In the genomic region with DNA sequence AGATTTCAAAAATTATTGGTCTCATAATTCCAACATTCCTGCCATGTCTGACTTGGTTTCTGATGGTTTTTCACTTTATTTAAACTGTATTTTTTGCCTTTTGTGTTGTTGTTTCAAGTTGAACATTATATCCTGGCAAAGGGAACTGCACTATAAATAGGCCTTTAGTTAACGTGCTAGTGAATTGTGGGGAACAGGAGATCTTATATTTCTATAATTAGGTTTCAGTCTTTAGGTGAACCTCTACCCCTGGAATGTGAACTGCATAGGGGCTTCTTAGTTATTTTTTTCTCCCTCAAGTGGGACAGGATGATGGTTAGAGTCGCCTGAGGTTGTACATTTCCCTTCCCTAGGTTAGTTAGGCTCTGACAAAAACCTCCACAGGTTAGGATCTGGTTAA, we compare ENCODE assay signal across 23 cellular contexts.
A peak's percentile ranks its signal among the peaks of the same experiment; 100 is the strongest.
DNase-seq lines count a peak whose midpoint lies in the region; ATAC-seq and TF ChIP-seq lines count a peak whose summit lies in the region.
"Had no signal": no experiment of that assay in that cellular context is flagged by ENCODE, and none has a peak within 500 bp of the region (broad histone marks: within the 10 kb centered on the region; RNA-seq: fewer than 3 reads in every experiment).

No MANE protein-coding gene starts in this region.

- H3K9me3 Mint-ChIP-seq in CD4-positive, alpha-beta T cell: no peaks in the 10 kb centered on the region
- H3K9me3 Mint-ChIP-seq in H9 (no peaks in the 10 kb centered on the region), WTC11 (no peaks in the 10 kb centered on the region)
- H3K9me3 Mint-ChIP-seq: CD4-positive, CD25-positive, alpha-beta regulatory T cell; HFFc6; IgD-negative memory B cell had no signal

- no peak overlapping the region for H3K14ac ChIP-seq in H9 (ENCODE audit: insufficient read depth, low read length)

- no peak overlapping the region for H3K4me2 ChIP-seq in H9 (ENCODE audit: insufficient read depth, insufficient read length, low read length)

- H3K9me3 ChIP-seq in CD4-positive, alpha-beta T cell (ENCODE audit: control insufficient read depth, low read length): no peaks in the 10 kb centered on the region
- no peaks in the 10 kb centered on the region for H3K9me3 ChIP-seq in H9 (ENCODE audit: control insufficient read depth, low read depth, low read length)
- H3K9me3 ChIP-seq in iPS-18a (ENCODE audit: control insufficient read depth, low read depth, low read length): no peaks in the 10 kb centered on the region

- no peak overlapping the region for H3K27ac ChIP-seq in CD4-positive, alpha-beta T cell (ENCODE audit: low read depth, low read length)
- H3K27ac ChIP-seq in H9 (ENCODE audit: insufficient read length, low read depth, low read length): no peak overlapping the region
- H3K27ac ChIP-seq in iPS-18a (ENCODE audit: low read length): peak overlapping the region; percentile 6
- H3K27ac ChIP-seq: RWPE1 had no signal

- peaks cover 6% of the 10 kb centered on the region for H3K79me1 ChIP-seq in H9 (ENCODE audit: insufficient read depth, low read depth, low read length, poor library complexity, severe bottlenecking)

- CTCF ChIA-PET in CD4-positive, alpha-beta T cell (lab: Charles Lee): no interaction called here
- CTCF ChIA-PET in WTC11 (lab: Charles Lee): no interaction called here

- POLR2A ChIA-PET in CD4-positive, alpha-beta T cell (lab: Charles Lee): interaction anchor here (0.7 kb wide), 1 partner anchor 619 kb away, joined by 3 read pairs; no protein-coding TSS in a partner anchor
- POLR2A ChIA-PET in WTC11 (lab: Charles Lee): no interaction called here

- no peak overlapping the region for H2BK120ac ChIP-seq in H9 (ENCODE audit: low read depth, low read length, poor library complexity, severe bottlenecking)

- H2BK15ac ChIP-seq in H9 (ENCODE audit: low read depth, low read length): no peak overlapping the region

- H3K4me1 Mint-ChIP-seq in CD4-positive, alpha-beta T cell (ENCODE audit: low read depth): peaks cover 46% of the 10 kb centered on the region
- H3K4me1 Mint-ChIP-seq in H9: peaks cover 29 to 46% of the 10 kb centered on the region in 2 experiments
- peaks cover 40% of the 10 kb centered on the region for H3K4me1 Mint-ChIP-seq in WTC11

- no peaks in the 10 kb centered on the region for H3K27me3 Mint-ChIP-seq in CD4-positive, alpha-beta T cell
- no peaks in the 10 kb centered on the region for H3K27me3 Mint-ChIP-seq in H9 (ENCODE audit: low read depth)
- H3K27me3 Mint-ChIP-seq in WTC11 (ENCODE audit: low read depth): no peaks in the 10 kb centered on the region
- H3K27me3 Mint-ChIP-seq: CD4-positive, CD25-positive, alpha-beta regulatory T cell; IgD-negative memory B cell had no signal

- no peak overlapping the region for H4K91ac ChIP-seq in H9 (ENCODE audit: insufficient read length, low read depth, low read length)

- H3K27ac Mint-ChIP-seq in CD4-positive, alpha-beta T cell: peak overlapping the region; percentile 2
- H3K27ac Mint-ChIP-seq in H9 (peak overlapping the region; percentile 21 to 92 (median 76); a peak in 5 of 7 replicates), WTC11 (peak overlapping the region; percentile 84)
- H3K27ac Mint-ChIP-seq: HFFc6, IgD-negative memory B cell had no signal

- no peak overlapping the region for H3K23ac ChIP-seq in H9 (ENCODE audit: insufficient read length, low read depth, low read length)

- H3T11ph ChIP-seq in H9 (ENCODE audit: low read length): no peak overlapping the region

- H3K27me3 ChIP-seq in CD4-positive, alpha-beta T cell (ENCODE audit: control insufficient read depth, insufficient read depth, low read length): no peaks in the 10 kb centered on the region
- H3K27me3 ChIP-seq in H9 (ENCODE audit: insufficient read depth, low read length): no peaks in the 10 kb centered on the region
- no peaks in the 10 kb centered on the region for H3K27me3 ChIP-seq in iPS-18a (ENCODE audit: control insufficient read depth, insufficient read depth, low read length)

- WGBS in H9 (ENCODE audit: extremely low coverage, insufficient read length, low lambda C conversion rate): no CpG with 5 or more reads among the region's 2 CpGs

- no peak for DNase-seq in CD4-positive, alpha-beta T cell
- DNase-seq in H9 (no peak), WTC11 (ENCODE audit: low spot score) (no peak), nucleus accumbens (lab: John Stamatoyannopoulos, UW) (no peak)
- DNase-seq in stimulated activated CD4-positive, alpha-beta T cell treated with anti-CD3 and anti-CD28 coated beads, Interleukin-4, amount 100 ng/mL, for 4 hours: no peak
- no peak for DNase-seq in stimulated activated CD4-positive, alpha-beta T cell treated with anti-CD3 and anti-CD28 coated beads, Interleukin-2, amount 100 ng/mL, for 48 hours
- DNase-seq: CD4-positive, CD25-positive, alpha-beta regulatory T cell; COR-L47; DMS79; H7; HFFc6; MV-4-11; NCI-H1694; NCI-H2081; NCI-H2171; NCI-H345; NCI-H524; NCI-H774; NK-92 treated with Interleukin-12 subunit alpha and Interleukin-12 subunit beta, amount 100 ng/mL, for 24 hours had no signal

- H3K4me3 ChIP-seq in iPS-18a (ENCODE audit: low read length): no peak overlapping the region

- TF ChIP-seq CTCF in CD4-positive, alpha-beta T cell (IDR thresholded peaks at IDR 0.05): no peak
- TF ChIP-seq CTCF in H9 (conservative IDR thresholded peaks at IDR 0.05) (no peak), WTC11 (IDR thresholded peaks at IDR 0.05) (no peak)

- no peak overlapping the region for H3K4me3 Mint-ChIP-seq in CD4-positive, alpha-beta T cell
- no peak overlapping the region for H3K4me3 Mint-ChIP-seq in H9
- no peak overlapping the region for H3K4me3 Mint-ChIP-seq in WTC11
- H3K4me3 Mint-ChIP-seq: HFFc6 had no signal

- no peak for ATAC-seq in CD4-positive, alpha-beta T cell (ENCODE audit: poor library complexity)
- ATAC-seq in WTC11 (no peak; the same call in 1 of the 2 replicates), HG03442 (IDR thresholded peaks at IDR 0.05; ENCODE audit: unreplicated experiment) (no peak)

- H4K8ac ChIP-seq in H9 (replicated peaks; ENCODE audit: insufficient read length, low read depth, low read length): no peak overlapping the region

- no peaks in the 10 kb centered on the region for H3K23me2 ChIP-seq in H9 (ENCODE audit: insufficient read length, low read depth, low read length, poor library complexity, severe bottlenecking)

- H3K4me1 ChIP-seq in H9 (ENCODE audit: insufficient read depth, low read length) (no peaks in the 10 kb centered on the region), iPS-18a (ENCODE audit: control insufficient read depth, low read depth, low read length) (peaks cover 8% of the 10 kb centered on the region)

- H3K36me3 ChIP-seq in iPS-18a (ENCODE audit: control insufficient read depth, low read depth, low read length): no peaks in the 10 kb centered on the region

- no peak overlapping the region for H4K5ac ChIP-seq in H9 (ENCODE audit: insufficient read length, low read depth, low read length)

- no peak overlapping the region for H2BK12ac ChIP-seq in H9 (ENCODE audit: insufficient read length, low read depth, low read length)

- H2AFZ ChIP-seq in H9 (ENCODE audit: low read length): no peak overlapping the region

- H3K9ac ChIP-seq in H9 (ENCODE audit: extremely low read depth, insufficient read length, low read length) (no peak overlapping the region), iPS-18a (ENCODE audit: low read length) (no peak overlapping the region)

- no peaks in the 10 kb centered on the region; the same call in 1 of the 2 replicates for H3K79me2 ChIP-seq in H9 (ENCODE audit: insufficient read depth, low read length)

- no peaks in the 10 kb centered on the region for H4K20me1 ChIP-seq in H9 (ENCODE audit: control insufficient read depth, insufficient read depth, insufficient read length)

- H2BK5ac ChIP-seq in H9 (ENCODE audit: insufficient read length, low read length): no peak overlapping the region

- intact Hi-C loops in CD4-positive, alpha-beta T cell (cut with DNase I, micrococcal nuclease): loop anchor here in 1 of 2 experiments (5.0 kb wide), 1 partner anchor 45 kb away; no protein-coding TSS in a partner anchor

- H3K4ac ChIP-seq in H9 (ENCODE audit: low read depth, low read length): no peak overlapping the region

- H3K36me3 Mint-ChIP-seq in CD4-positive, alpha-beta T cell (ENCODE audit: low read depth): peaks cover 25% of the 10 kb centered on the region
- H3K36me3 Mint-ChIP-seq in H9 (ENCODE audit: insufficient read depth in 1 of 3, low read depth in 3 of 3) (peaks cover 0 to 4% (median 0%) of the 10 kb centered on the region in 3 experiments; a peak in 1 of 7 replicates), WTC11 (no peaks in the 10 kb centered on the region)

- no peak overlapping the region for H2AK5ac ChIP-seq in H9 (ENCODE audit: insufficient read length, low read length)

- H3K18ac ChIP-seq in H9 (ENCODE audit: insufficient read length, low read depth, low read length): no peak overlapping the region

- no peak overlapping the region for H3K56ac ChIP-seq in H9 (ENCODE audit: insufficient read length, low read depth, low read length)

- no peak overlapping the region for H2BK20ac ChIP-seq in H9 (ENCODE audit: low read depth, low read length, poor library complexity, severe bottlenecking)

TF ChIP-seq in WTC11, 78 proteins besides CTCF, POLR2A, EP300 and RAD21 (continues in another document):
- TF ChIP-seq MXD4 (CRISPR knock-in tag; IDR thresholded peaks at IDR 0.05; ENCODE audit: borderline replicate concordance) (no peak), ZBTB21 (CRISPR knock-in tag; IDR thresholded peaks at IDR 0.05; ENCODE audit: borderline replicate concordance) (no peak)
- TF ChIP-seq, protein P1, sequence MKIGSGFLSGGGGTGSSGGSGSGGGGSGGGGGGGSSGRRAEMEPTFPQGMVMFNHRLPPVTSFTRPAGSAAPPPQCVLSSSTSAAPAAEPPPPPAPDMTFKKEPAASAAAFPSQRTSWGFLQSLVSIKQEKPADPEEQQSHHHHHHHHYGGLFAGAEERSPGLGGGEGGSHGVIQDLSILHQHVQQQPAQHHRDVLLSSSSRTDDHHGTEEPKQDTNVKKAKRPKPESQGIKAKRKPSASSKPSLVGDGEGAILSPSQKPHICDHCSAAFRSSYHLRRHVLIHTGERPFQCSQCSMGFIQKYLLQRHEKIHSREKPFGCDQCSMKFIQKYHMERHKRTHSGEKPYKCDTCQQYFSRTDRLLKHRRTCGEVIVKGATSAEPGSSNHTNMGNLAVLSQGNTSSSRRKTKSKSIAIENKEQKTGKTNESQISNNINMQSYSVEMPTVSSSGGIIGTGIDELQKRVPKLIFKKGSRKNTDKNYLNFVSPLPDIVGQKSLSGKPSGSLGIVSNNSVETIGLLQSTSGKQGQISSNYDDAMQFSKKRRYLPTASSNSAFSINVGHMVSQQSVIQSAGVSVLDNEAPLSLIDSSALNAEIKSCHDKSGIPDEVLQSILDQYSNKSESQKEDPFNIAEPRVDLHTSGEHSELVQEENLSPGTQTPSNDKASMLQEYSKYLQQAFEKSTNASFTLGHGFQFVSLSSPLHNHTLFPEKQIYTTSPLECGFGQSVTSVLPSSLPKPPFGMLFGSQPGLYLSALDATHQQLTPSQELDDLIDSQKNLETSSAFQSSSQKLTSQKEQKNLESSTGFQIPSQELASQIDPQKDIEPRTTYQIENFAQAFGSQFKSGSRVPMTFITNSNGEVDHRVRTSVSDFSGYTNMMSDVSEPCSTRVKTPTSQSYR (CRISPR knock-in tag; IDR thresholded peaks at IDR 0.05): no peak

Comparison
In these comparisons a context has a peak if more than half of its experiments do, and no peak if none do; other contexts are left out.
1. H3K27ac Mint-ChIP-seq: peak in every context shown above with its lines; median percentile 84 in WTC11; 76 in H9; 2 in CD4-positive, alpha-beta T cell.